Comparison of ENCODE assay signal across 8 cellular contexts in the genomic region with DNA sequence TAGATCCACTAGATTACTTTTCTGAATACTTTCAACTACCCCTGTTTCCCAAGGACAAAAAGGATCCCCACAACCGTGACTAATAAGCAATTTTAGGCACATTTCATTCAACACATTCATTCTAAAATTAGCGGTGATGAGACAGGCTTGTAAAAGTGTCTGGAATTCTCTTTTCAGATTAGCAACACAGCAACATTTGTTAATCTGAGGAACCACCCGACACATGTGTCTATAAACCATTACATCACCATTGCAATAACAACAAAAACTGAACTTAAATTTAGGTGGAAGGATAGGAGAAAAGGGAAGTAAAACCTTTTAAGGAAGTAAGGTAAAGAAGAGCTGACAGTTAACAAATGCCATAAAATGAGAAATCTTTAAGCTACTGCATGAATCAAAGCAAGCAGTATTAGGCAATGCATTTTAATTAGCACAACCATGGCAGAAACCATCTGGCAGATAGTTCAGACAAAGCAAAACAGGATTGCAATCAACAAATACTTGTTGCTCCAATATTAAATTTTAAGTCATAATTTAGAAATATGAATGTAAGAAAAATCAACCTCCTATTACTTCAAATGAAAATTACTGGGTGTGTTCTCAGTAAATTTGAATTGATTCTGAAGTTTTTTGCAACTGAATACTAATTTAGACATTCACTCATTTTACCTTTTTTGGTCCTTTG.
A peak's percentile ranks its signal among the peaks of the same experiment; 100 is the strongest.
DNase-seq lines count a peak whose midpoint lies in the region; TF ChIP-seq lines count a peak whose summit lies in the region.

No MANE protein-coding gene starts in this region.

- DNase-seq in GM20000 (ENCODE audit: low spot score) (peak; percentile 4), NCI-H446 treated with DMSO at 0.1 percent for 48 hours (lab: John Stamatoyannopoulos, UW) (peak; percentile 46), foreskin fibroblast (peak; percentile 4 to 18), NCI-H128 (lab: John Stamatoyannopoulos, UW; ENCODE audit: unreplicated experiment) (no peak), T-helper 2 cell (no peak)
- no peak for DNase-seq in stimulated activated CD4-positive, alpha-beta T cell treated with anti-CD3 and anti-CD28 coated beads, Interleukin-2, amount 100 ng/mL, for 24 hours
- DNase-seq in activated CD4-positive, alpha-beta T cell treated with anti-CD3 and anti-CD28 coated beads, Interleukin-2, amount 50 U/mL, for 4 hours = no peak

- H3K79me2 ChIP-seq in ACC112 (ENCODE audit: control insufficient read depth, insufficient read depth, low read length, unreplicated experiment) = no peaks in the 10 kb centered on the region

- H3K27me3 ChIP-seq in ACC112 (ENCODE audit: insufficient read depth, low read length) = no peaks in the 10 kb centered on the region

- H3K27ac ChIP-seq in ACC112 (ENCODE audit: low read depth, low read length) = 0 out of 2 replicates have a peak overlapping the region, but pooled peaks have one; percentile 3

- TF ChIP-seq CTCF in GM20000 (IDR thresholded peaks at IDR 0.05; ENCODE audit: extremely low read depth, missing control alignments) (no peak), foreskin fibroblast (IDR thresholded peaks at IDR 0.05; ENCODE audit: low read depth, low read length) (no peak)

- no peak overlapping the region for H3K4me3 ChIP-seq in ACC112 (ENCODE audit: low read depth, low read length)
- no peak overlapping the region for H3K4me3 ChIP-seq in foreskin fibroblast (ENCODE audit: low read depth in 1 of 2, low read length in 2 of 2)

- H3K4me1 ChIP-seq in ACC112 (ENCODE audit: control insufficient read depth, insufficient read depth, low read length, unreplicated experiment) = peaks cover 22% of the 10 kb centered on the region

- no peak overlapping the region for H2AFZ ChIP-seq in ACC112 (ENCODE audit: low read length, unreplicated experiment)

- H3K36me3 ChIP-seq in ACC112 (ENCODE audit: insufficient read depth, low read length) = peaks cover 6% of the 10 kb centered on the region

Comparison
In these comparisons a context has a peak if more than half of its experiments do, and no peak if none do; other contexts are left out.
1. DNase-seq: peak in GM20000 (single experiment), NCI-H446 treated with DMSO at 0.1 percent for 48 hours (single experiment) and foreskin fibroblast (2 of 2); none in NCI-H128 (single experiment), stimulated activated CD4-positive, alpha-beta T cell treated with anti-CD3 and anti-CD28 coated beads, Interleukin-2, amount 100 ng/mL, for 24 hours (0 of 2), T-helper 2 cell (0 of 5) and activated CD4-positive, alpha-beta T cell treated with anti-CD3 and anti-CD28 coated beads, Interleukin-2, amount 50 U/mL, for 4 hours (0 of 2).